Comparison of ENCODE assay signal across 8 cellular contexts in the genomic region with DNA sequence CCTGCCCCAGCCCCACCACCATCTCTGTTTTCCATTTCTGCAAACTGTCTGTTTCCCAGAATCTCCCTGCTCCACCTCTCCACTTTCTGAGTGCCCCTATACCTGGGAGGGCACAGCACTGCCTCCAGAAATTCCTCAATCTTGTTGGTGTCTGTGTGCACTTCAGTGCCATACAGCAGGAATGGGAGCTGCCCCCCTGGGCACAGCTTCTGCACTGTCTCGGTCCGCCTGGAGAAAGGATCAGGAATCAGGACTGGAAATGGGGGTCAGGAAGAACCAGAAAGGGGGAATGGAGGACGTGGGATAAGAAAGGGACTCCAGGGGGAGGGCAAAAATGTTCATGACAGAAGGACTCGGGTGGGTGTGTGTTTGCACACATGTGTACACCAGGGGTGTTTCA. TPM values are rescaled to one million over a fixed set of nuclear protein-coding genes. Genes with fewer than 3 reads are reported as not detected.
DNase-seq lines count a peak whose midpoint lies in the region; ATAC-seq and TF ChIP-seq lines count a peak whose summit lies in the region.
"Had no signal": no experiment of that assay in that cellular context is flagged by ENCODE, and none has a peak within 500 bp of the region (broad histone marks: within the 10 kb centered on the region; RNA-seq: fewer than 3 reads in every experiment).

No MANE protein-coding gene starts in this region.

- peak overlapping the region; percentile 65 for H3K27ac Mint-ChIP-seq in activated naive CD8-positive, alpha-beta T cell treated with anti-CD3 and anti-CD28 coated beads for 36 hours
- peak overlapping the region in 2 of 3 experiments; percentile 100 for H3K27ac Mint-ChIP-seq in nephron

- DNase-seq in GM23248 (no peak), mucosa of descending colon (no peak), NCI-H146 treated with DMSO at 0.1 percent for 48 hours (lab: John Stamatoyannopoulos, UW; ENCODE audit: unreplicated experiment) (no peak), COR-L47 (lab: John Stamatoyannopoulos, UW) (no peak)
- no peak for DNase-seq in activated naive CD8-positive, alpha-beta T cell treated with anti-CD3 and anti-CD28 coated beads for 36 hours
- DNase-seq: activated CD4-positive, CD25-positive, alpha-beta regulatory T cell had no signal

- peaks cover 67% of the 10 kb centered on the region for H3F3A ChIP-seq in GM23248 (ENCODE audit: insufficient read depth)

- H4K20me1 ChIP-seq in GM23248 (ENCODE audit: insufficient read depth): no peaks in the 10 kb centered on the region

- H3K4me2 ChIP-seq in GM23248 (ENCODE audit: unreplicated experiment): peak overlapping the region; percentile 98

- no peak for ATAC-seq in mucosa of descending colon

- H3K79me2 ChIP-seq in GM23248 (ENCODE audit: insufficient read depth): peaks cover 58% of the 10 kb centered on the region

- H3K9me3 Mint-ChIP-seq in activated naive CD8-positive, alpha-beta T cell treated with anti-CD3 and anti-CD28 coated beads for 36 hours: no peaks in the 10 kb centered on the region
- H3K9me3 Mint-ChIP-seq in nephron: no peaks in the 10 kb centered on the region

- peak overlapping the region; percentile 87 for H3K27ac ChIP-seq in GM23248

- no peaks in the 10 kb centered on the region for H3K9me2 ChIP-seq in GM23248 (ENCODE audit: insufficient read depth)

- no peak overlapping the region for H2AFZ ChIP-seq in GM23248

- H3K27me3 Mint-ChIP-seq in activated naive CD8-positive, alpha-beta T cell treated with anti-CD3 and anti-CD28 coated beads for 36 hours: no peaks in the 10 kb centered on the region
- no peaks in the 10 kb centered on the region for H3K27me3 Mint-ChIP-seq in nephron (ENCODE audit: low read depth)

- intact Hi-C loops in mucosa of descending colon (cut with DNase I, micrococcal nuclease): loop anchor here in 1 of 2 donors (5.0 kb wide), 1 partner anchor 99 kb away; no protein-coding TSS in a partner anchor

- peak overlapping the region; percentile 95 for H3K9ac ChIP-seq in GM23248

- TF ChIP-seq CTCF in nephron (IDR thresholded peaks at IDR 0.05; ENCODE audit: unreplicated experiment in 3 of 3): no peak
- no peak for TF ChIP-seq CTCF in mucosa of descending colon (IDR thresholded peaks at IDR 0.05)

- WGBS in GM23248 (ENCODE audit: low coverage in 1 of 2, low lambda C conversion rate in 2 of 2, missing lambda C conversion rate in 2 of 2), 2 experiments: 64% methylated on average over 4 of the region's 4 CpGs

- H3K4me1 Mint-ChIP-seq in activated naive CD8-positive, alpha-beta T cell treated with anti-CD3 and anti-CD28 coated beads for 36 hours: peaks cover 51% of the 10 kb centered on the region
- H3K4me1 Mint-ChIP-seq in nephron: peaks cover 59% of the 10 kb centered on the region

- H3K4me3 Mint-ChIP-seq in activated naive CD8-positive, alpha-beta T cell treated with anti-CD3 and anti-CD28 coated beads for 36 hours: peak overlapping the region; percentile 93
- H3K4me3 Mint-ChIP-seq in nephron: peak overlapping the region; percentile 94 to 97 (median 95)

- in situ Hi-C loops in GM23248 (cut with MboI): no loop called here

- H3K4me1 ChIP-seq in GM23248 (ENCODE audit: insufficient read depth) (peaks cover 41% of the 10 kb centered on the region), mucosa of descending colon (ENCODE audit: low read depth) (peaks cover 30% of the 10 kb centered on the region)

- H3K36me3 ChIP-seq in GM23248 (ENCODE audit: low read depth) (peaks cover 33% of the 10 kb centered on the region), mucosa of descending colon (ENCODE audit: low read depth) (peaks cover 7% of the 10 kb centered on the region)

- H3K27me3 ChIP-seq in GM23248 (replicated peaks; ENCODE audit: insufficient read depth): no peaks in the 10 kb centered on the region

- H3K36me3 Mint-ChIP-seq in activated naive CD8-positive, alpha-beta T cell treated with anti-CD3 and anti-CD28 coated beads for 36 hours: peaks cover 40% of the 10 kb centered on the region
- peaks cover 43% of the 10 kb centered on the region for H3K36me3 Mint-ChIP-seq in nephron (ENCODE audit: low read depth)

- H3K4me3 ChIP-seq in GM23248 (peak overlapping the region; percentile 100), mucosa of descending colon (no peak overlapping the region)

- H3K9me3 ChIP-seq in GM23248 (ENCODE audit: low read depth): no peaks in the 10 kb centered on the region
- no peaks in the 10 kb centered on the region for H3K9me3 ChIP-seq in mucosa of descending colon

RNA-seq across cellular contexts. Expression of gene CLIC1, which starts 2.6 kb away (rescaled TPM):
- total RNA-seq in GM23248 (2014; rRNA removed; shearing (Covaris generic)): 447 and 576 TPM in 2 replicates
- polyA plus RNA-seq in GM23248 (2016; fragmentation: Nextera tagmentation; extraction: Ambion mirVana): 784 and 791 TPM in 2 replicates
- 100 to 1,000 TPM; 328 to 329 TPM for total RNA-seq in activated naive CD8-positive, alpha-beta T cell treated with anti-CD3 and anti-CD28 coated beads for 36 hours
- total RNA-seq in mucosa of descending colon: 100 to 1,000 TPM; 269 to 555 (median 441) TPM

RNA-seq across cellular contexts. Expression of gene DDAH2, which starts 4.6 kb away (rescaled TPM):
- 76.6 and 93.3 TPM in 2 replicates for total RNA-seq in GM23248 (2014; rRNA removed; shearing (Covaris generic))
- polyA plus RNA-seq in GM23248 (2016; fragmentation: Nextera tagmentation; extraction: Ambion mirVana): 77.7 and 90.2 TPM in 2 replicates
- total RNA-seq in activated naive CD8-positive, alpha-beta T cell treated with anti-CD3 and anti-CD28 coated beads for 36 hours: 1 to 10 TPM; 3.5 to 3.8 TPM
- total RNA-seq in mucosa of descending colon: 100 to 1,000 TPM in 1 of 3 donors, 10 to 100 TPM in 2; 56.1 to 152 (median 99.5) TPM

RNA-seq across cellular contexts. Expression of gene MSH5, which starts 6.1 kb away (rescaled TPM):
- total RNA-seq in GM23248 (2014; rRNA removed; shearing (Covaris generic)): 4.3 and 7.1 TPM in 2 replicates
- 2.0 and 2.9 TPM in 2 replicates for polyA plus RNA-seq in GM23248 (2016; fragmentation: Nextera tagmentation; extraction: Ambion mirVana)
- 10 to 100 TPM; 48.1 to 53.4 TPM for total RNA-seq in activated naive CD8-positive, alpha-beta T cell treated with anti-CD3 and anti-CD28 coated beads for 36 hours
- 10 to 100 TPM; 14.1 to 29.9 (median 29.7) TPM for total RNA-seq in mucosa of descending colon

RNA-seq across cellular contexts. Expression of gene MPIG6B, which starts 10.6 kb away (rescaled TPM):
- not detected in 2 replicates for total RNA-seq in GM23248 (2014; rRNA removed; shearing (Covaris generic))
- not detected in 2 replicates for polyA plus RNA-seq in GM23248 (2016; fragmentation: Nextera tagmentation; extraction: Ambion mirVana)
- under 1 TPM; 0.16 to 0.56 TPM for total RNA-seq in activated naive CD8-positive, alpha-beta T cell treated with anti-CD3 and anti-CD28 coated beads for 36 hours
- 1 to 10 TPM in 1 of 3 donors, under 1 TPM in 2; 0.48 to 1.4 (median 0.57) TPM for total RNA-seq in mucosa of descending colon
- total RNA-seq: LHCN-M2 had no signal

RNA-seq across cellular contexts. Expression of gene LY6G6C, which starts 12.2 kb away (rescaled TPM):
- total RNA-seq in GM23248 (2014; rRNA removed; shearing (Covaris generic)): not detected in 2 replicates
- not detected in 2 replicates for polyA plus RNA-seq in GM23248 (2016; fragmentation: Nextera tagmentation; extraction: Ambion mirVana)
- total RNA-seq in activated naive CD8-positive, alpha-beta T cell treated with anti-CD3 and anti-CD28 coated beads for 36 hours: not detected
- total RNA-seq in mucosa of descending colon: under 1 TPM in 1 of 3 donors, not detected in 2; 0.32 TPM
- total RNA-seq: LHCN-M2 had no signal

Comparison
In these comparisons a context has a peak if more than half of its experiments do, and no peak if none do; other contexts are left out.
1. RNA of gene DDAH2, which starts 4.6 kb away (total RNA-seq): 56.1 to 152 TPM in mucosa of descending colon and 76.6 to 93.3 TPM in GM23248; 3.5 to 3.8 TPM in activated naive CD8-positive, alpha-beta T cell treated with anti-CD3 and anti-CD28 coated beads for 36 hours; every median in the first group is over 10 times any median in the second.